Comparison of ENCODE assay signal across 11 cellular contexts in the genomic region with DNA sequence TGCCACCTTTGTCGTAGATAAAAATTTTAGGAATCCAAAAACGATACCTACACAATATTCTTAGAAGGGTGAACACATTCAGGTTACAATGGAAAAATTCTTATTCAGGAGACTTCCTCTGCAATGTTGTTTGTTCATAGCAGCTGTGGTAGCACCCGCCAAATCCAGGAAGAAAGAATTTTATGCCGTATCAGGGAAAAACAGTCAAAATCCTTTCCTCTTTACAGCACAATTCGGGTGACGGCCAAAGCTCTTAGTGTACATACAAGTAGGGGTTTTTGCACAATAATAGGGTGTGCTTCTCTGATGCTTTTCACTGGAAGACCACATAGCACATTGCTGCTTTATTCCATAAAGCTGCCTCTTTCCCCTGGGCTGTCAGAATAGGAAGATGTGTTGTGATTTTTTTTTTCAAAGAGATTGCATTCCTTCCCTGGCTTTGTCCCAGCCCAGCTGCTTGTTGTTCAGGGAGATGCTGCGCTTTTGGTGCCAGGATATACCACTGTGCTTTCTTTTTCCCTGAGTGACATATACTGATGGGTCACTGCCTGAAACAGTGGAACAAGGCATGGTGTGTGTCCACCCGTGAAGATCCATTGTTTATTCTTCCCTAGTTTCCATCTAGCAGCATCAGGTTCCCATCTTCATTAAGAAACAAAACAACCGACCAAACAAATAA. TPM values are rescaled to one million over a fixed set of nuclear protein-coding genes. Genes with fewer than 3 reads are reported as not detected.
DNase-seq lines count a peak whose midpoint lies in the region; ATAC-seq and TF ChIP-seq lines count a peak whose summit lies in the region.
"Had no signal": no experiment of that assay in that cellular context is flagged by ENCODE, and none has a peak within 500 bp of the region (broad histone marks: within the 10 kb centered on the region; RNA-seq: fewer than 3 reads in every experiment).

No MANE protein-coding gene starts in this region.

- CTCF ChIA-PET in HEK293T (lab: Yijun Ruan, JAX) = interaction anchor here (0.6 to 1.1 kb wide), 4 partner anchors 9 to 152 kb away, joined by 3 to 5 read pairs (median 3); no protein-coding TSS in a partner anchor

- POLR2A ChIA-PET in HEK293T (lab: Yijun Ruan, JAX) = no interaction called here

- no peak for ATAC-seq in activated naive CD8-positive, alpha-beta T cell treated with anti-CD3 and anti-CD28 coated beads, Interleukin-2, amount 50 U/mL, for 24 hours
- ATAC-seq in HG02759 (IDR thresholded peaks at IDR 0.05; ENCODE audit: unreplicated experiment) = no peak

- no peak for DNase-seq in activated naive CD8-positive, alpha-beta T cell treated with anti-CD3 and anti-CD28 coated beads, Interleukin-2, amount 50 U/mL, for 24 hours
- DNase-seq in dermis blood vessel endothelial cell = peak; percentile 21
- peak; percentile 74 for DNase-seq in middle frontal gyrus (ENCODE audit: extremely low spot score, low spot score)
- no peak for DNase-seq in HEK293T (ENCODE audit: extremely low spot score)
- DNase-seq in osteocyte (ENCODE audit: extremely low spot score, unreplicated experiment) = no peak
- DNase-seq: Right ventricle myocardium superior had no signal

- peaks cover 6% of the 10 kb centered on the region for H3K36me3 Mint-ChIP-seq in activated naive CD8-positive, alpha-beta T cell
- H3K36me3 Mint-ChIP-seq in activated naive CD8-positive, alpha-beta T cell treated with anti-CD3 and anti-CD28 coated beads, Interleukin-2, amount 50 U/mL, for 24 hours (ENCODE audit: low read depth) = peaks cover 9% of the 10 kb centered on the region
- peaks cover 4% of the 10 kb centered on the region for H3K36me3 Mint-ChIP-seq in osteocyte (ENCODE audit: unreplicated experiment)

- peaks cover 9% of the 10 kb centered on the region for H3K27me3 Mint-ChIP-seq in activated naive CD8-positive, alpha-beta T cell
- H3K27me3 Mint-ChIP-seq in activated naive CD8-positive, alpha-beta T cell treated with anti-CD3 and anti-CD28 coated beads, Interleukin-2, amount 50 U/mL, for 24 hours = peaks cover 15% of the 10 kb centered on the region
- H3K27me3 Mint-ChIP-seq in osteocyte (ENCODE audit: unreplicated experiment) = no peaks in the 10 kb centered on the region

- peak overlapping the region; percentile 70 for H3K4me3 Mint-ChIP-seq in activated naive CD8-positive, alpha-beta T cell
- H3K4me3 Mint-ChIP-seq in activated naive CD8-positive, alpha-beta T cell treated with anti-CD3 and anti-CD28 coated beads, Interleukin-2, amount 50 U/mL, for 24 hours = no peak overlapping the region
- no peak overlapping the region for H3K4me3 Mint-ChIP-seq in osteocyte (ENCODE audit: unreplicated experiment)
- H3K4me3 Mint-ChIP-seq: nephron had no signal

- TF ChIP-seq CTCF in osteocyte (IDR thresholded peaks at IDR 0.05) = no peak

- H3K27ac Mint-ChIP-seq in activated naive CD8-positive, alpha-beta T cell = no peak overlapping the region
- no peak overlapping the region for H3K27ac Mint-ChIP-seq in activated naive CD8-positive, alpha-beta T cell treated with anti-CD3 and anti-CD28 coated beads, Interleukin-2, amount 50 U/mL, for 24 hours
- H3K27ac Mint-ChIP-seq in osteocyte (ENCODE audit: unreplicated experiment) = no peak overlapping the region
- H3K27ac Mint-ChIP-seq: nephron had no signal

- H3K4me1 Mint-ChIP-seq in activated naive CD8-positive, alpha-beta T cell (ENCODE audit: low read depth) = peaks cover 7% of the 10 kb centered on the region
- H3K4me1 Mint-ChIP-seq in activated naive CD8-positive, alpha-beta T cell treated with anti-CD3 and anti-CD28 coated beads, Interleukin-2, amount 50 U/mL, for 24 hours = peaks cover 3% of the 10 kb centered on the region
- H3K4me1 Mint-ChIP-seq in osteocyte (ENCODE audit: unreplicated experiment) = no peaks in the 10 kb centered on the region

- H3K27ac ChIP-seq in temporal lobe (ENCODE audit: low read depth, low read length) = peak overlapping the region; percentile 97
- H3K27ac ChIP-seq: foreskin keratinocyte had no signal

- peaks cover 7% of the 10 kb centered on the region for H3K9me3 Mint-ChIP-seq in activated naive CD8-positive, alpha-beta T cell (ENCODE audit: low read depth)
- peaks cover 27% of the 10 kb centered on the region for H3K9me3 Mint-ChIP-seq in activated naive CD8-positive, alpha-beta T cell treated with anti-CD3 and anti-CD28 coated beads, Interleukin-2, amount 50 U/mL, for 24 hours
- H3K9me3 Mint-ChIP-seq in osteocyte (ENCODE audit: unreplicated experiment) = peaks cover 11% of the 10 kb centered on the region

TF ChIP-seq in HEK293T, 16 proteins besides CTCF, POLR2A, EP300 and RAD21:
- no peak for TF ChIP-seq HDGF (IDR thresholded peaks at IDR 0.05; ENCODE audit: borderline replicate concordance)
- TF ChIP-seq SP1 (IDR thresholded peaks at IDR 0.05) = no peak
- no peak for TF ChIP-seq TARDBP (IDR thresholded peaks at IDR 0.05)
- TF ChIP-seq FOXA1 (IDR thresholded peaks at IDR 0.05) = no peak
- no peak for TF ChIP-seq NFRKB (IDR thresholded peaks at IDR 0.05)
- TF ChIP-seq L3MBTL2 (conservative IDR thresholded peaks at IDR 0.05) = no peak
- TF ChIP-seq BHLHE40 (IDR thresholded peaks at IDR 0.05; ENCODE audit: borderline replicate concordance) = no peak
- no peak for TF ChIP-seq SUZ12 (IDR thresholded peaks at IDR 0.05)
- TF ChIP-seq ELF4 (IDR thresholded peaks at IDR 0.05) = no peak
- TF ChIP-seq FOXM1 (IDR thresholded peaks at IDR 0.05; ENCODE audit: borderline replicate concordance) = no peak
- TF ChIP-seq FOXK2 (IDR thresholded peaks at IDR 0.05) = no peak
- TF ChIP-seq LEF1 (IDR thresholded peaks at IDR 0.05; ENCODE audit: borderline replicate concordance) = no peak
- no peak for TF ChIP-seq ARNT (IDR thresholded peaks at IDR 0.05)
- TF ChIP-seq, protein P1, sequence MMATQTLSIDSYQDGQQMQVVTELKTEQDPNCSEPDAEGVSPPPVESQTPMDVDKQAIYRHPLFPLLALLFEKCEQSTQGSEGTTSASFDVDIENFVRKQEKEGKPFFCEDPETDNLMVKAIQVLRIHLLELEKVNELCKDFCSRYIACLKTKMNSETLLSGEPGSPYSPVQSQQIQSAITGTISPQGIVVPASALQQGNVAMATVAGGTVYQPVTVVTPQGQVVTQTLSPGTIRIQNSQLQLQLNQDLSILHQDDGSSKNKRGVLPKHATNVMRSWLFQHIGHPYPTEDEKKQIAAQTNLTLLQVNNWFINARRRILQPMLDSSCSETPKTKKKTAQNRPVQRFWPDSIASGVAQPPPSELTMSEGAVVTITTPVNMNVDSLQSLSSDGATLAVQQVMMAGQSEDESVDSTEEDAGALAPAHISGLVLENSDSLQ (IDR thresholded peaks at IDR 0.05) = no peak

RNA-seq across cellular contexts. Expression of a gene that starts 27.2 kb away (rescaled TPM):
- total RNA-seq in dermis blood vessel endothelial cell (20.6 and 33.3 TPM in 2 replicates), temporal lobe (84.3 TPM), osteocyte (65.2 and 67.3 TPM in 2 replicates)

RNA-seq across cellular contexts. Expression of a gene that starts 52.6 kb away (rescaled TPM):
- total RNA-seq in dermis blood vessel endothelial cell (0.42 and 0.85 TPM in 2 replicates), temporal lobe (2.0 TPM), osteocyte (17.9 and 22.3 TPM in 2 replicates)

Comparison
In these comparisons a context has a peak if more than half of its experiments do, and no peak if none do; other contexts are left out.
1. DNase-seq: peak in dermis blood vessel endothelial cell (single experiment) and middle frontal gyrus (single experiment); none in activated naive CD8-positive, alpha-beta T cell treated with anti-CD3 and anti-CD28 coated beads, Interleukin-2, amount 50 U/mL, for 24 hours (single experiment), HEK293T (single experiment) and osteocyte (single experiment).